24 cellular contexts compared by ENCODE assay signal in the genomic region with DNA sequence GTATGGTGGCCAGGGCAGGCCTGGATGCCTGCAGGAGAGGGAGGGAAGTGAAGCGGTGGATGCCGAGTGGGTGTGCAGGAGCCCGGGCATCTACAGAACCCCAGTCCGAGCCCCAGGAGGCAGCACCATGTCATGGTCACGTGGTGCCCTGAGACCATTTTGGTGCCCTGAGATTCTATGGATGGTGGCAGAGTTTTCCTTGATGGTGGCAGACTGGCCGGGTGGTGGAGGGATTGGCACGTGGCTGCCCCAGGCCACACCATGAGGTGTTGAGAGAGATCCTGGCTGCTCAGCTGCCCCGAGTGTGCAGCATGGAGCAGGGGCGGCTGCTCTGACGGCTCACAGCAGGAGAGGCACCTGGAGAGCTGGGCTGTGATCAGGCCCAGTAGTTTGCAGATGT. TPM values are rescaled to one million over a fixed set of nuclear protein-coding genes. Genes with fewer than 3 reads are reported as not detected.
"Had no signal": no experiment of that assay in that cellular context is flagged by ENCODE, and none has a peak within 500 bp of the region (broad histone marks: within the 10 kb centered on the region; RNA-seq: fewer than 3 reads in every experiment).

No MANE protein-coding gene starts in this region.

- H3K4me1 Mint-ChIP-seq: WTC11 had no signal

- H3K27me3 ChIP-seq: dorsolateral prefrontal cortex, hepatocyte, testis had no signal

- H3K9me3 ChIP-seq: testis had no signal

- DNase-seq: activated CD4-positive, alpha-beta T cell treated with anti-CD3 and anti-CD28 coated beads for 36 hours; activated CD4-positive, alpha-beta T cell treated with anti-CD3 and anti-CD28 coated beads, Interleukin-2, amount 50 U/mL, for 48 hours; activated gamma-delta T cell treated with Interleukin-2 at 50 U/mL for 16 hours; aorta; caudate nucleus; dorsolateral prefrontal cortex; effector memory CD8-positive, alpha-beta T cell; foreskin melanocyte; immature natural killer cell; small intestine; stimulated activated CD4-positive, alpha-beta T cell treated with anti-CD3 and anti-CD28 coated beads, Interleukin-2, amount 100 ng/mL, for 24 hours; T1000; testis; trophoblast cell had no signal

- H3K9me3 Mint-ChIP-seq: activated naive CD4-positive, alpha-beta T cell treated with anti-CD3 and anti-CD28 coated beads, Interleukin-2, amount 50 U/mL, for 24 hours; effector memory CD8-positive, alpha-beta T cell; immature natural killer cell; natural killer cell treated with Interleukin-12 subunit alpha and Interleukin-12 subunit beta and Interleukin-15 and Interleukin-18, amount 100 ng/mL, for 72 hours; stimulated activated effector memory CD8-positive, alpha-beta T cell treated with anti-CD3 and anti-CD28 coated beads, Interleukin-12 subunit alpha, Interleukin-12 subunit beta, amount 100 ng/mL, for 72 hours; T-helper 1 cell treated with Interleukin-12 subunit alpha and Interleukin-12 subunit beta and Interleukin-4 antibody, amounts not matched to agents 30 μg/mL and 1 μg/mL, for 36 hours had no signal

- H3K4me3 ChIP-seq: dorsolateral prefrontal cortex, hepatocyte, testis had no signal

- H3K4me3 Mint-ChIP-seq: activated CD4-positive, alpha-beta T cell treated with anti-CD3 and anti-CD28 coated beads for 36 hours; activated naive CD4-positive, alpha-beta T cell treated with anti-CD3 and anti-CD28 coated beads, Interleukin-2, amount 50 U/mL, for 24 hours; brain; effector memory CD8-positive, alpha-beta T cell; immature natural killer cell; natural killer cell treated with Interleukin-12 subunit alpha and Interleukin-12 subunit beta and Interleukin-15 and Interleukin-18, amount 100 ng/mL, for 72 hours; stimulated activated effector memory CD8-positive, alpha-beta T cell treated with anti-CD3 and anti-CD28 coated beads, Interleukin-12 subunit alpha, Interleukin-12 subunit beta, amount 100 ng/mL, for 72 hours; T-helper 1 cell treated with Interleukin-12 subunit alpha and Interleukin-12 subunit beta and Interleukin-4 antibody, amounts not matched to agents 30 μg/mL and 1 μg/mL, for 36 hours; WTC11 had no signal

- H3K4me2 ChIP-seq: hepatocyte had no signal

- H3K79me2 ChIP-seq: hepatocyte had no signal

- H3K36me3 Mint-ChIP-seq: activated naive CD4-positive, alpha-beta T cell treated with anti-CD3 and anti-CD28 coated beads, Interleukin-2, amount 50 U/mL, for 24 hours; brain; natural killer cell treated with Interleukin-12 subunit alpha and Interleukin-12 subunit beta and Interleukin-15 and Interleukin-18, amount 100 ng/mL, for 72 hours; stimulated activated effector memory CD8-positive, alpha-beta T cell treated with anti-CD3 and anti-CD28 coated beads, Interleukin-12 subunit alpha, Interleukin-12 subunit beta, amount 100 ng/mL, for 72 hours; WTC11 had no signal

- ATAC-seq: activated CD4-positive, alpha-beta T cell treated with anti-CD3 and anti-CD28 coated beads for 36 hours; effector memory CD8-positive, alpha-beta T cell; esophagus mucosa; natural killer cell treated with Interleukin-12 subunit alpha and Interleukin-12 subunit beta and Interleukin-15 and Interleukin-18, amount 100 ng/mL, for 72 hours; sciatic nerve; stimulated activated effector memory CD8-positive, alpha-beta T cell treated with anti-CD3 and anti-CD28 coated beads, Interleukin-12 subunit alpha, Interleukin-12 subunit beta, amount 100 ng/mL, for 72 hours; WTC11 had no signal

- H2AFZ ChIP-seq: hepatocyte had no signal

- H3K27ac ChIP-seq: dorsolateral prefrontal cortex, hepatocyte, testis had no signal

- H3K27ac Mint-ChIP-seq: activated CD4-positive, alpha-beta T cell treated with anti-CD3 and anti-CD28 coated beads for 36 hours; activated naive CD4-positive, alpha-beta T cell treated with anti-CD3 and anti-CD28 coated beads, Interleukin-2, amount 50 U/mL, for 24 hours; brain; effector memory CD8-positive, alpha-beta T cell; immature natural killer cell; natural killer cell treated with Interleukin-12 subunit alpha and Interleukin-12 subunit beta and Interleukin-15 and Interleukin-18, amount 100 ng/mL, for 72 hours; stimulated activated effector memory CD8-positive, alpha-beta T cell treated with anti-CD3 and anti-CD28 coated beads, Interleukin-12 subunit alpha, Interleukin-12 subunit beta, amount 100 ng/mL, for 72 hours; T-helper 1 cell treated with Interleukin-12 subunit alpha and Interleukin-12 subunit beta and Interleukin-4 antibody, amounts not matched to agents 30 μg/mL and 1 μg/mL, for 36 hours; WTC11 had no signal

- H3K27me3 Mint-ChIP-seq: activated CD4-positive, alpha-beta T cell treated with anti-CD3 and anti-CD28 coated beads for 36 hours; activated naive CD4-positive, alpha-beta T cell treated with anti-CD3 and anti-CD28 coated beads, Interleukin-2, amount 50 U/mL, for 24 hours; natural killer cell treated with Interleukin-12 subunit alpha and Interleukin-12 subunit beta and Interleukin-15 and Interleukin-18, amount 100 ng/mL, for 72 hours had no signal

RNA-seq across cellular contexts. Expression of gene SYK, which starts 52.3 kb away (rescaled TPM):
- total RNA-seq: endothelial cell of umbilical vein had no signal
